Comparison of ENCODE assay signal across 14 cellular contexts in genomic region chr5:6342689-6343315, GRCh38.
"Had no signal": no experiment of that assay in that cellular context is flagged by ENCODE, and none has a peak within 500 bp of the region (broad histone marks: within the 10 kb centered on the region; RNA-seq: fewer than 3 reads in every experiment).

No MANE protein-coding gene starts in this region.

- ATAC-seq: gastrocnemius medialis, heart right ventricle had no signal

- DNase-seq: activated CD4-positive, CD25-positive, alpha-beta regulatory T cell; activated naive CD4-positive, alpha-beta T cell treated with anti-CD3 and anti-CD28 coated beads, Interleukin-2, amount 50 U/mL, for 16 hours; adrenal gland; colonic mucosa; effector CD4-positive, alpha-beta T cell; gastrocnemius medialis; heart right ventricle; islet precursor cell; left ventricle myocardium inferior; mesenchymal stem cell; nephron progenitor cell; stimulated activated CD4-positive, alpha-beta T cell treated with anti-CD3 and anti-CD28 coated beads, Interleukin-12 subunit alpha, Interleukin-12 subunit beta, amount 100 ng/mL, for 4 hours; stimulated activated naive CD4-positive, alpha-beta T cell treated with Interleukin-2 at 50 U/mL for 16 hours; trophoblast cell had no signal
